ENCODE assay signal across 1 cellular context in genomic region chr9:127637322-127637847, GRCh38.
A peak's percentile ranks its signal among the peaks of the same experiment; 100 is the strongest.
TF ChIP-seq lines count a peak whose summit lies in the region.

No MANE protein-coding gene starts in this region.

TF ChIP-seq in K562, 482 proteins besides CTCF, POLR2A, EP300 and RAD21 (continued from another document and continues in another):
- TF ChIP-seq ZNF407 (IDR thresholded peaks at IDR 0.05; ENCODE audit: low read depth) (no peak), DPF2 (IDR thresholded peaks at IDR 0.05) (peak; percentile 53; the same call in 1 of the 2 replicates), PHTF2 (CRISPR knock-in tag; IDR thresholded peaks at IDR 0.05) (no peak), KAT2B (IDR thresholded peaks at IDR 0.05; ENCODE audit: low read depth, low read length) (no peak), TSHZ1 (CRISPR knock-in tag; IDR thresholded peaks at IDR 0.05) (no peak), ZFP36 (IDR thresholded peaks at IDR 0.05; ENCODE audit: low read depth, low read length, partially characterized antibody) (no peak), GTF2B (IDR thresholded peaks at IDR 0.05; ENCODE audit: extremely low read depth, insufficient read length) (no peak), RFX5 (IDR thresholded peaks at IDR 0.05; ENCODE audit: low read depth, low read length) (no peak), ZNF23 (CRISPR knock-in tag; IDR thresholded peaks at IDR 0.05) (no peak), ESRRB (CRISPR knock-in tag; IDR thresholded peaks at IDR 0.05; ENCODE audit: borderline replicate concordance) (no peak), ILF3 (IDR thresholded peaks at IDR 0.05; ENCODE audit: borderline replicate concordance) (no peak), ADNP (tag; IDR thresholded peaks at IDR 0.05) (no peak), ZNF583 (CRISPR knock-in tag; IDR thresholded peaks at IDR 0.05) (no peak), EZH2 (IDR thresholded peaks at IDR 0.05; ENCODE audit: borderline replicate concordance, low read depth, low read length) (no peak), NCOA4 (IDR thresholded peaks at IDR 0.05; ENCODE audit: partially characterized antibody) (no peak), ZNF785 (CRISPR knock-in tag; IDR thresholded peaks at IDR 0.05) (no peak), CBFB (CRISPR knock-in tag; IDR thresholded peaks at IDR 0.05) (no peak), EWSR1 (IDR thresholded peaks at IDR 0.05; ENCODE audit: borderline replicate concordance, low read depth, partially characterized antibody) (no peak), NR2F6 (CRISPR knock-in tag; IDR thresholded peaks at IDR 0.05) (no peak), ZNF280A (IDR thresholded peaks at IDR 0.05; ENCODE audit: low read depth, partially characterized antibody) (no peak), MEIS2 (IDR thresholded peaks at IDR 0.05; ENCODE audit: partially characterized antibody) (peak; percentile 51), ZBTB9 (CRISPR knock-in tag; IDR thresholded peaks at IDR 0.05) (no peak), ARID3A (IDR thresholded peaks at IDR 0.05; ENCODE audit: borderline replicate concordance, low read depth, low read length) (no peak), RBM25 (IDR thresholded peaks at IDR 0.05; ENCODE audit: low read depth, low read length, severe bottlenecking) (no peak), CLOCK (CRISPR knock-in tag; IDR thresholded peaks at IDR 0.05; ENCODE audit: borderline replicate concordance) (no peak), SREBF1 (IDR thresholded peaks at IDR 0.05; ENCODE audit: borderline replicate concordance, low read depth, low read length) (no peak), SP2 (IDR thresholded peaks at IDR 0.05; ENCODE audit: extremely low read depth, low read depth, low read length, poor library complexity, severe bottlenecking) (no peak), SOX6 (IDR thresholded peaks at IDR 0.05) (0 out of 2 replicates have a peak, but pooled peaks have one; percentile 49), USF1 (CRISPR knock-in tag; IDR thresholded peaks at IDR 0.05) (no peak), ZNF133 (CRISPR knock-in tag; IDR thresholded peaks at IDR 0.05) (no peak), PRDM10 (IDR thresholded peaks at IDR 0.05; ENCODE audit: partially characterized antibody) (no peak)
